25 cellular contexts compared by ENCODE assay signal in genomic region chr12:51600721-51601120, GRCh38.
"Had no signal": no experiment of that assay in that cellular context is flagged by ENCODE, and none has a peak within 500 bp of the region (broad histone marks: within the 10 kb centered on the region; RNA-seq: fewer than 3 reads in every experiment).

No MANE protein-coding gene starts in this region.

- H3K4me3 Mint-ChIP-seq: immature natural killer cell; naive thymus-derived CD8-positive, alpha-beta T cell; nephron; neural crest cell; stimulated activated memory B cell treated with anti-CD40 and anti-IgM and Interleukin-4, amounts not matched to agents 10 μg/mL and 1 μg/mL and 100 μg/mL, for 72 hours; stimulated activated naive CD8-positive, alpha-beta T cell treated with anti-CD3 and anti-CD28 coated beads, Interleukin-15, amount 100 ng/mL, for 72 hours; type B pancreatic cell had no signal

- H3K27ac ChIP-seq: left lung, lower lobe of right lung, neutrophil, parathyroid adenoma, psoas muscle, right lobe of liver, tibial nerve, uterus had no signal

- DNase-seq: immature natural killer cell; kidney; left colon; left lung; lower lobe of right lung; mesenchymal stem cell; naive thymus-derived CD8-positive, alpha-beta T cell; occipital lobe; psoas muscle; right lobe of liver; stimulated activated CD4-positive, alpha-beta T cell treated with anti-CD3 and anti-CD28 coated beads, Interleukin-1b, Interleukin-23, amount 100 ng/mL, for 48 hours; stimulated activated CD4-positive, alpha-beta T cell treated with anti-CD3 and anti-CD28 coated beads, Interleukin-2, amount 100 ng/mL, for 48 hours; stimulated activated CD4-positive, alpha-beta T cell treated with anti-CD3 and anti-CD28 coated beads, Interleukin-4, amount 100 ng/mL, for 4 hours; stimulated activated CD8-positive, alpha-beta memory T cell treated with anti-CD3 and anti-CD28 coated beads, Interleukin-4, amount 100 ng/mL, for 48 hours; stimulated activated naive CD4-positive, alpha-beta T cell treated with Interleukin-2 at 50 U/mL for 16 hours; stimulated activated naive CD8-positive, alpha-beta T cell treated with anti-CD3 and anti-CD28 coated beads, Interleukin-15, amount 100 ng/mL, for 72 hours; substantia nigra; uterus had no signal

- H3K4me1 Mint-ChIP-seq: immature natural killer cell; naive thymus-derived CD8-positive, alpha-beta T cell; nephron; neural crest cell; stimulated activated memory B cell treated with anti-CD40 and anti-IgM and Interleukin-4, amounts not matched to agents 10 μg/mL and 1 μg/mL and 100 μg/mL, for 72 hours; stimulated activated naive CD8-positive, alpha-beta T cell treated with anti-CD3 and anti-CD28 coated beads, Interleukin-15, amount 100 ng/mL, for 72 hours had no signal

- ATAC-seq: left colon; left lung; lower lobe of right lung; naive thymus-derived CD8-positive, alpha-beta T cell; psoas muscle; right lobe of liver; stimulated activated memory B cell treated with anti-CD40 and anti-IgM and Interleukin-4, amounts not matched to agents 10 μg/mL and 1 μg/mL and 100 μg/mL, for 72 hours; stimulated activated naive CD8-positive, alpha-beta T cell treated with anti-CD3 and anti-CD28 coated beads, Interleukin-15, amount 100 ng/mL, for 72 hours had no signal

- H3K9me3 Mint-ChIP-seq: immature natural killer cell; naive thymus-derived CD8-positive, alpha-beta T cell; nephron; neural crest cell; stimulated activated memory B cell treated with anti-CD40 and anti-IgM and Interleukin-4, amounts not matched to agents 10 μg/mL and 1 μg/mL and 100 μg/mL, for 72 hours; stimulated activated naive CD8-positive, alpha-beta T cell treated with anti-CD3 and anti-CD28 coated beads, Interleukin-15, amount 100 ng/mL, for 72 hours had no signal

- H3K36me3 Mint-ChIP-seq: immature natural killer cell; naive thymus-derived CD8-positive, alpha-beta T cell; stimulated activated memory B cell treated with anti-CD40 and anti-IgM and Interleukin-4, amounts not matched to agents 10 μg/mL and 1 μg/mL and 100 μg/mL, for 72 hours; type B pancreatic cell had no signal

- H3K27ac Mint-ChIP-seq: immature natural killer cell; naive thymus-derived CD8-positive, alpha-beta T cell; nephron; stimulated activated memory B cell treated with anti-CD40 and anti-IgM and Interleukin-4, amounts not matched to agents 10 μg/mL and 1 μg/mL and 100 μg/mL, for 72 hours; stimulated activated naive CD8-positive, alpha-beta T cell treated with anti-CD3 and anti-CD28 coated beads, Interleukin-15, amount 100 ng/mL, for 72 hours; type B pancreatic cell had no signal
